In genomic region chrX:155216940-155217450, GRCh38 we compare ENCODE assay signal across 8 cellular contexts. TPM values are rescaled to one million over a fixed set of nuclear protein-coding genes. Genes with fewer than 3 reads are reported as not detected.
DNase-seq lines count a peak whose midpoint lies in the region; ATAC-seq and TF ChIP-seq lines count a peak whose summit lies in the region.

No MANE protein-coding gene starts in this region.

- 13 to 45% (median 18%) methylated on average over 11 of the region's 11 CpGs for WGBS in spleen, 5 donors

- ATAC-seq in HG03521 (IDR thresholded peaks at IDR 0.05; ENCODE audit: unreplicated experiment) (no peak), HG03354 (IDR thresholded peaks at IDR 0.05; ENCODE audit: poor library complexity, severe bottlenecking, unreplicated experiment) (no peak)

- TF ChIP-seq CTCF in Caco-2 (IDR thresholded peaks at IDR 0.05; ENCODE audit: insufficient read depth in 1 of 2, low read depth in 1 of 2, low read length in 1 of 2, severe bottlenecking in 1 of 2, unreplicated experiment in 1 of 2) (no peak), spleen (IDR thresholded peaks at IDR 0.05 in 8 of 11, conservative IDR thresholded peaks at IDR 0.05 in 3 of 11) (peak in 1 of 11 experiments; percentile 24)

- DNase-seq in Caco-2, result no peak
- peak; percentile 76 for DNase-seq in HT-29 (ENCODE audit: low spot score)
- DNase-seq in activated CD4-positive, alpha-beta T cell treated with anti-CD3 and anti-CD28 coated beads, Interleukin-2, amount 50 U/mL, for 48 hours, result peak; percentile 1 to 5
- no peak for DNase-seq in spleen
- no peak for DNase-seq in Kasumi-1 (lab: John Stamatoyannopoulos, UW)

- BruUV-seq in Caco-2 (replicated peaks; lab: Mats Ljungman, UMichigan), result TSS peak; percentile 40

- peak overlapping the region; percentile 93 for H3K27ac Mint-ChIP-seq in Caco-2 (ENCODE audit: unreplicated experiment)

- no peak for TF ChIP-seq POLR2A in spleen (IDR thresholded peaks at IDR 0.05)

- CTCF ChIA-PET in Caco-2 (lab: Charles Lee), result interaction anchor here (0.8 to 1.0 kb wide), 3 partner anchors 12 to 299 kb away, joined by 3 to 5 read pairs (median 3); no protein-coding TSS in a partner anchor

- H3K36me3 ChIP-seq in Caco-2 (ENCODE audit: control insufficient read depth, insufficient read depth, low read length), result no peaks in the 10 kb centered on the region
- peaks cover 0 to 21% (median 3%) of the 10 kb centered on the region in 6 donors for H3K36me3 ChIP-seq in spleen

- no peaks in the 10 kb centered on the region for H3K9me3 ChIP-seq in Caco-2
- no peaks in the 10 kb centered on the region for H3K9me3 ChIP-seq in spleen

- H3K27me3 ChIP-seq in Caco-2 (replicated peaks; ENCODE audit: control insufficient read depth, insufficient read depth, low read length) (no peaks in the 10 kb centered on the region), spleen (replicated peaks in 1 of 7) (no peaks in the 10 kb centered on the region)

- H3K36me3 Mint-ChIP-seq in Caco-2 (ENCODE audit: insufficient read depth, unreplicated experiment), result peaks cover 12% of the 10 kb centered on the region

- H3K27ac ChIP-seq in spleen, result peak overlapping the region; percentile 64 to 93 (median 88)

- H3K27me3 Mint-ChIP-seq in Caco-2 (ENCODE audit: insufficient read depth, unreplicated experiment), result no peaks in the 10 kb centered on the region

- peak overlapping the region; percentile 80 for H3K4me3 ChIP-seq in Caco-2 (ENCODE audit: low read depth, low read length)
- H3K4me3 ChIP-seq in iPS-11a (ENCODE audit: low read depth, low read length), result peak overlapping the region; percentile 76
- H3K4me3 ChIP-seq in spleen, result peak overlapping the region; percentile 54 to 85 (median 64)

- H3K4me3 Mint-ChIP-seq in Caco-2 (ENCODE audit: unreplicated experiment), result peak overlapping the region; percentile 99

- H3K9me3 Mint-ChIP-seq in Caco-2 (ENCODE audit: unreplicated experiment), result no peaks in the 10 kb centered on the region

- POLR2A ChIA-PET in Caco-2 (lab: Charles Lee), result interaction anchor here (0.6 to 1.0 kb wide), 3 partner anchors 19 to 251 kb away, joined by 3 to 6 read pairs (median 4); partner anchors contain the start of gene FUNDC2

- peaks cover 8% of the 10 kb centered on the region for H3K4me1 Mint-ChIP-seq in Caco-2 (ENCODE audit: low read depth, unreplicated experiment)

- intact Hi-C loops in Caco-2 (cut with micrococcal nuclease; ENCODE audit: unreplicated experiment), result no loop called here
- intact Hi-C loops in spleen (cut with DNase I; ENCODE audit: low total_unique reads), result no loop called here

- H3K4me1 ChIP-seq in Caco-2, result no peaks in the 10 kb centered on the region
- H3K4me1 ChIP-seq in spleen, result peaks cover 0 to 30% (median 22%) of the 10 kb centered on the region in 6 donors

RNA-seq across cellular contexts. Expression of gene VBP1, which starts 0.7 kb away (rescaled TPM):
- 54.8 and 56.8 TPM in 2 replicates for total RNA-seq in Caco-2 (2022)
- 45.3 and 48.4 TPM in 2 replicates for total RNA-seq in HT-29 (2014; rRNA removed; shearing (Covaris generic))
- 10 to 100 TPM; 24.2 to 37.8 (median 27.9) TPM for total RNA-seq in spleen
- 10 to 100 TPM; 24.1 to 42.1 (median 35.9) TPM for polyA plus RNA-seq in spleen

RNA-seq across cellular contexts. Expression of gene RAB39B, which starts 47.3 kb away (rescaled TPM):
- 0.18 and 0.23 TPM in 2 replicates for total RNA-seq in Caco-2 (2022)
- not detected in 2 replicates for total RNA-seq in HT-29 (2014; rRNA removed; shearing (Covaris generic))
- total RNA-seq in spleen, result 1 to 10 TPM; 3.6 to 8.3 (median 4.4) TPM
- 1 to 10 TPM; 3.3 to 4.3 (median 3.9) TPM for polyA plus RNA-seq in spleen

Comparison
In these comparisons a context has a peak if more than half of its experiments do, and no peak if none do; other contexts are left out.
1. DNase-seq: peak in HT-29 (single experiment) and activated CD4-positive, alpha-beta T cell treated with anti-CD3 and anti-CD28 coated beads, Interleukin-2, amount 50 U/mL, for 48 hours (2 of 2); none in Caco-2 (0 of 2), spleen (single experiment) and Kasumi-1 (0 of 2).
2. Peak in every context shown above with its lines, with median percentiles within 50 percentile points of each other: H3K4me3 ChIP-seq.